In the genomic region with DNA sequence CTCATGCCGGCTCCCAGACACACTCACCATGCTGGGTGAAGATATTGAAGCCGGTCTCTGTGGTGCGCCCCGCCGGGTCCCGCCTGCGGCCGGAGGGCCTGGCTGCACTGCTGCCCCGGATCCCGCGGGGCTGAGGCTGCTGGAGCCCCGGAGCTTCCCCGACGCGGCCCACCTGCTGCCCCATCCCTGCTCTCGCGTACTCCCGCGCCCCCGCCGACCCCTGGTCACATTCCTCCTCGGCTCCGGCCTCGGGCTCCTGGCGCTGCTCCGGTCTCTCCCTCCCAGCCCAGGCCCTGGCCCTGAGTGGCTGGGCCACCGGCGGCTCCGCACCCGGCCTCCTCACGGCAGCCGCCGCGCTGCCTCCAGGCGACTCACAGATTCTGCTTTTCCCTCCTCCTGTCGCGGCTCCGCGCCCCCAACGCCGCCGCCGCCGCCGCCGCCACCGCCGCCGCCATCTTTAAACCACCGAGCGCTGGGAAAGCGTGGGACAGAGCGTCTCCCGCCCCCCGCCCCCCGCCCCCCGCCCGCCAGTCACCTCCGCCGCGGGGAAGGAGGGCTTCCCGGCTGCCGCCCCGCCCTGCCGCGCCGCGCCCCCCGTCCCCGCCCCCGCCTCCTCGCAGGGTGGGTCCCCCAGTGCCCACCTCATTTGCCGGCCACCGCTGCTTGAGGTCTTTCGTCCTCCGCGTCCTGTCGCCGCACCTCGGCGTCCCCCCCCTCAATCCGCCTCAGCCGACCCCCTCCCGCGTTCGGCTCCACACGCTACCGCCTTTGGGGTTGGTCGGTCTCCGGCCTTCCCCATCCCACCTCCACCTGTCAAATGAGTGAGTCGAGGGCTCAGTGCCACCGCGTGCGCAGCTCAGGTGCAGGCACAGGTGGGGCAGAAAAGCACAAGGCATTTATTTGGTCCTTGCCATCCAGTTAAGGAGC, we compare ENCODE assay signal across 8 cellular contexts. TPM values are rescaled to one million over a fixed set of nuclear protein-coding genes. Genes with fewer than 3 reads are reported as not detected.
DNase-seq lines count a peak whose midpoint lies in the region; ATAC-seq and TF ChIP-seq lines count a peak whose summit lies in the region.

A gene (minus strand): TSS at position 464 of the 927 bp plus-strand sequence. CDS start 280 bp downstream, at position 184.

- no peak for TF ChIP-seq CTCF in activated B cell treated with CpG ODN at 0.5 μM for 24 hours (IDR thresholded peaks at IDR 0.05)

- peaks cover 23% of the 10 kb centered on the region for H3K4me1 Mint-ChIP-seq in activated B cell treated with CpG ODN at 0.5 μM for 24 hours

- POLR2A ChIA-PET in HEK293T (lab: Yijun Ruan, JAX) = interaction anchor here (1.0 to 1.3 kb wide), 2 partner anchors 64 to 147 kb away, joined by 3 read pairs; a partner anchor contains a TSS
- POLR2A ChIA-PET in activated B cell treated with CpG ODN at 0.5 μM for 24 hours (lab: Charles Lee) = interaction anchor here (0.6 to 1.1 kb wide), 4 partner anchors 64 to 147 kb away, joined by 3 to 4 read pairs (median 3); a partner anchor contains a TSS

- peak; percentile 21 for TF ChIP-seq POLR2A in GM10847 (IDR thresholded peaks at IDR 0.05; ENCODE audit: extremely low read depth, insufficient read length)

- H3K27ac ChIP-seq in caudate nucleus (ENCODE audit: low read depth, low read length) = peak within 1 kb of the TSS; percentile 84

- H3K27ac Mint-ChIP-seq in activated B cell treated with CpG ODN at 0.5 μM for 24 hours = peak within 1 kb of the TSS; percentile 78

- H3K4me3 Mint-ChIP-seq in activated B cell treated with CpG ODN at 0.5 μM for 24 hours = peak within 1 kb of the TSS; percentile 95

- CTCF ChIA-PET in HEK293T (lab: Yijun Ruan, JAX) (interaction anchor here (0.6 kb wide), 1 partner anchor 11 kb away, joined by 4 read pairs; no protein-coding TSS in a partner anchor), activated B cell treated with CpG ODN at 0.5 μM for 24 hours (lab: Charles Lee) (no interaction called here)

- peak; percentile 72 for ATAC-seq in activated B cell treated with CpG ODN at 0.5 μM for 24 hours (ENCODE audit: low read depth)
- ATAC-seq in HG03565 (IDR thresholded peaks at IDR 0.05; ENCODE audit: unreplicated experiment) = no peak

- H3K36me3 Mint-ChIP-seq in activated B cell treated with CpG ODN at 0.5 μM for 24 hours (ENCODE audit: low read depth) = peaks cover 2% of the 10 kb centered on the region

- intact Hi-C loops in activated B cell treated with CpG ODN at 0.5 μM for 24 hours (cut with micrococcal nuclease) = loop anchor here (1.0 to 5.0 kb wide), 4 partner anchors 63 to 148 kb away; a partner anchor contains a TSS

- H3K9me3 Mint-ChIP-seq in activated B cell treated with CpG ODN at 0.5 μM for 24 hours = no peaks in the 10 kb centered on the region

- no peaks in the 10 kb centered on the region for H3K27me3 Mint-ChIP-seq in activated B cell treated with CpG ODN at 0.5 μM for 24 hours

- DNase-seq in HEK293T (ENCODE audit: extremely low spot score) = peak; percentile 87
- DNase-seq in NCI-H146 (lab: John Stamatoyannopoulos, UW) = peak; percentile 78
- peak; percentile 49 for DNase-seq in activated B cell treated with CpG ODN at 0.5 μM for 24 hours
- DNase-seq in caudate nucleus (lab: John Stamatoyannopoulos, UW) = peak in 52 of 61 donors; percentile 7 to 79 (median 42)
- DNase-seq in kidney tubule cell (ENCODE audit: low spot score) = peak; percentile 48
- DNase-seq in stimulated activated CD4-positive, alpha-beta T cell treated with anti-CD3 and anti-CD28 coated beads, Interleukin-1b, Interleukin-23, amount 100 ng/mL, for 48 hours = peak; percentile 45

TF ChIP-seq in HEK293T, 16 proteins besides CTCF, POLR2A, EP300 and RAD21:
- no peak for TF ChIP-seq SP1 (IDR thresholded peaks at IDR 0.05)
- TF ChIP-seq L3MBTL2 (conservative IDR thresholded peaks at IDR 0.05) = peak; percentile 80
- TF ChIP-seq CTBP1 (IDR thresholded peaks at IDR 0.05; ENCODE audit: borderline replicate concordance) = no peak

RNA-seq across cellular contexts. Expression of the gene that starts here (rescaled TPM):
- 15.2 and 15.6 TPM in 2 replicates for total RNA-seq in activated B cell treated with CpG ODN at 0.5 μM for 24 hours
